8 cellular contexts compared by ENCODE assay signal in the genomic region with DNA sequence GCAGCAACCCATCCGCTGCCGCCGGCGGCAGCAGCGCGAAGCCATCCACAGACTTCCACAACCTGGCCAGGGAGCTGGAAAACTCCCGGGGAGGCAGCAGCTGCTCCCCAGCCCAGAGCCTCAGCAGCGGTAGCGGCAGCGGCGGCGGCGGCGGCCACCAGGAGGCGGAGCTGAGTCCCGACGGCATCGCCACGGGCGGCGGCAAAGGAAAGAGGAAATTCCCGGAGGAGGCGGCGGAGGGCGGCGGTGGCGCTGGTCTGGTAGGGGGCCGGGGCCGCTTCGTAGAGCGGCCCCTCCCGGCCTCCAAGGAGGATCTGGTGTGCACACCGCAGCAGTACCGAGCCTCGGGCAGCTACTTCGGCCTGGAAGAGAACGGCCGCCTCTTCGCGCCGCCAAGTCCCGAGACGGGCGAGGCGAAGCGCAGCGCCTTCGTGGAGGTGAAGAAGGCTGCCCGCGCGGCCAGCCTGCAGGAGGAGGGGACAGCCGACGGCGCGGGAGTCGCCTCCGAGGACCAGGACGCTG. TPM values are rescaled to one million over a fixed set of nuclear protein-coding genes. Genes with fewer than 3 reads are reported as not detected.
DNase-seq lines count a peak whose midpoint lies in the region; ATAC-seq, FAIRE-seq and TF ChIP-seq lines count a peak whose summit lies in the region.

No MANE protein-coding gene starts in this region.

- peaks cover 26% of the 10 kb centered on the region for H3K4me1 Mint-ChIP-seq in activated CD8-positive, alpha-beta T cell treated with anti-CD3 and anti-CD28 coated beads for 36 hours (ENCODE audit: low read depth)

- TF ChIP-seq CTCF in activated CD8-positive, alpha-beta T cell treated with anti-CD3 and anti-CD28 coated beads for 36 hours (IDR thresholded peaks at IDR 0.05), result peak; percentile 77

- no peak overlapping the region for H2BK120ac ChIP-seq in mesendoderm (ENCODE audit: low read depth, low read length)

- H2BK15ac ChIP-seq in mesendoderm (replicated peaks; ENCODE audit: low read depth), result no peak overlapping the region

- CTCF ChIA-PET in activated CD8-positive, alpha-beta T cell treated with anti-CD3 and anti-CD28 coated beads for 36 hours (lab: Charles Lee), result interaction anchor here (0.7 to 2.7 kb wide), 30 partner anchors 8 to 1263 kb away, joined by 3 to 44 read pairs (median 4); a partner anchor contains a TSS

- ATAC-seq in GM18505 (IDR thresholded peaks at IDR 0.05; ENCODE audit: unreplicated experiment), result peak; percentile 75
- peak; percentile 76 for ATAC-seq in HG02763 (IDR thresholded peaks at IDR 0.05; ENCODE audit: unreplicated experiment)
- peak; percentile 60 for ATAC-seq in activated CD8-positive, alpha-beta T cell treated with anti-CD3 and anti-CD28 coated beads for 36 hours

- H4K8ac ChIP-seq in mesendoderm (ENCODE audit: low read depth, low read length), result no peak overlapping the region

- no peak for FAIRE-seq in H54 (lab: Jason Lieb, UNC)

- H3K27ac ChIP-seq in effector memory CD4-positive, alpha-beta T cell (ENCODE audit: insufficient read depth, low read length, poor library complexity, severe bottlenecking), result peak overlapping the region; percentile 86
- no peak overlapping the region for H3K27ac ChIP-seq in mesendoderm (ENCODE audit: low read depth, low read length)

- no peak overlapping the region for H3K18ac ChIP-seq in mesendoderm (ENCODE audit: low read length)

- no peaks in the 10 kb centered on the region for H3K79me2 ChIP-seq in mesendoderm (ENCODE audit: control insufficient read depth, insufficient read depth, low read length)

- H2AK5ac ChIP-seq in mesendoderm (ENCODE audit: low read length), result no peak overlapping the region

- POLR2A ChIA-PET in activated CD8-positive, alpha-beta T cell treated with anti-CD3 and anti-CD28 coated beads for 36 hours (lab: Charles Lee), result interaction anchor here (0.8 to 5.7 kb wide), 6 partner anchors 9 to 129 kb away, joined by 3 to 40 read pairs (median 4); a partner anchor contains a TSS

- H3K4me2 ChIP-seq in mesendoderm (ENCODE audit: low read length), result peak overlapping the region; percentile 49

- no peaks in the 10 kb centered on the region for H3K79me1 ChIP-seq in mesendoderm (ENCODE audit: low read length)

- H3K27me3 Mint-ChIP-seq in activated CD8-positive, alpha-beta T cell treated with anti-CD3 and anti-CD28 coated beads for 36 hours, result peaks cover 18% of the 10 kb centered on the region

- no peaks in the 10 kb centered on the region for H3K9me3 ChIP-seq in effector memory CD4-positive, alpha-beta T cell (ENCODE audit: control insufficient read depth, low read length)

- H3K36me3 Mint-ChIP-seq in activated CD8-positive, alpha-beta T cell treated with anti-CD3 and anti-CD28 coated beads for 36 hours (ENCODE audit: low read depth), result peaks cover 2% of the 10 kb centered on the region

- intact Hi-C loops in activated CD8-positive, alpha-beta T cell treated with anti-CD3 and anti-CD28 coated beads for 36 hours (cut with micrococcal nuclease), result no loop called here

- DNase-seq in NCI-H2081 (lab: John Stamatoyannopoulos, UW) (peak; percentile 60 to 75), mesendoderm (peak; percentile 81), H54 (ENCODE audit: insufficient read length, low spot score) (no peak)
- DNase-seq in activated CD8-positive, alpha-beta T cell treated with anti-CD3 and anti-CD28 coated beads for 36 hours, result peak; percentile 77
- peak; percentile 64 to 75 (median 69) for DNase-seq in effector memory CD4-positive, alpha-beta T cell
- peak; percentile 62 for DNase-seq in stimulated activated CD8-positive, alpha-beta memory T cell treated with anti-CD3 and anti-CD28 coated beads, Interleukin-15, amount 100 ng/mL, for 24 hours (ENCODE audit: low read depth)

- no peaks in the 10 kb centered on the region for H3K9me3 Mint-ChIP-seq in activated CD8-positive, alpha-beta T cell treated with anti-CD3 and anti-CD28 coated beads for 36 hours

- no peak overlapping the region for H2BK5ac ChIP-seq in mesendoderm (ENCODE audit: low read length)

- TF ChIP-seq POLR2A in GM18505 (IDR thresholded peaks at IDR 0.05; ENCODE audit: borderline replicate concordance, extremely low read depth, insufficient read depth, insufficient read length) (no peak), H54 (IDR thresholded peaks at IDR 0.05; ENCODE audit: low read depth, low read length) (no peak)

- H3K4me1 ChIP-seq in effector memory CD4-positive, alpha-beta T cell (ENCODE audit: control insufficient read depth, insufficient read depth, low read length, poor library complexity, severe bottlenecking), result peaks cover 6% of the 10 kb centered on the region
- H3K4me1 ChIP-seq in mesendoderm (ENCODE audit: control insufficient read depth, low read depth, low read length), result peaks cover 2% of the 10 kb centered on the region

- peak overlapping the region; percentile 73 for H3K4me3 Mint-ChIP-seq in activated CD8-positive, alpha-beta T cell treated with anti-CD3 and anti-CD28 coated beads for 36 hours

- no peak overlapping the region for H3K4ac ChIP-seq in mesendoderm (ENCODE audit: low read depth, low read length)

- H3K4me3 ChIP-seq in effector memory CD4-positive, alpha-beta T cell (ENCODE audit: insufficient read depth, low read depth, low read length, poor library complexity, severe bottlenecking), result peak overlapping the region; percentile 80
- H3K4me3 ChIP-seq in mesendoderm (ENCODE audit: low read length), result no peak overlapping the region

- H3K23ac ChIP-seq in mesendoderm (ENCODE audit: low read length), result no peak overlapping the region

- peak overlapping the region; percentile 83 for H3K56ac ChIP-seq in mesendoderm (ENCODE audit: low read length)

- peak overlapping the region; percentile 70 for H3K27ac Mint-ChIP-seq in activated CD8-positive, alpha-beta T cell treated with anti-CD3 and anti-CD28 coated beads for 36 hours

- no peaks in the 10 kb centered on the region for H3K27me3 ChIP-seq in effector memory CD4-positive, alpha-beta T cell (replicated peaks; ENCODE audit: control insufficient read depth, insufficient read depth, low read length, poor library complexity, severe bottlenecking)
- H3K27me3 ChIP-seq in mesendoderm (ENCODE audit: insufficient read depth, low read length, poor library complexity), result peaks cover 63% of the 10 kb centered on the region

- no peak overlapping the region for H4K5ac ChIP-seq in mesendoderm (ENCODE audit: low read length)

- H3K9ac ChIP-seq in mesendoderm (ENCODE audit: low read length), result no peak overlapping the region

- no peaks in the 10 kb centered on the region for H3K36me3 ChIP-seq in effector memory CD4-positive, alpha-beta T cell (ENCODE audit: control insufficient read depth, insufficient read depth, low read length)
- no peaks in the 10 kb centered on the region for H3K36me3 ChIP-seq in mesendoderm (ENCODE audit: control insufficient read depth, insufficient read depth, low read length)

- WGBS in mesendoderm (ENCODE audit: extremely low coverage, insufficient coverage, low lambda C conversion rate), result no CpG with 5 or more reads among the region's 58 CpGs

RNA-seq across cellular contexts. Expression of a gene that starts 4.9 kb away (rescaled TPM):
- 1 to 10 TPM; 2.8 to 3.2 TPM for total RNA-seq in activated CD8-positive, alpha-beta T cell treated with anti-CD3 and anti-CD28 coated beads for 36 hours
- 0.08 TPM for polyA plus RNA-seq in mesendoderm (2013, experiment 1 of 2)
- polyA plus RNA-seq in mesendoderm (2013, experiment 2 of 2), result 0.01 TPM
